ENCODE assay signal across 17 cellular contexts in the genomic region with DNA sequence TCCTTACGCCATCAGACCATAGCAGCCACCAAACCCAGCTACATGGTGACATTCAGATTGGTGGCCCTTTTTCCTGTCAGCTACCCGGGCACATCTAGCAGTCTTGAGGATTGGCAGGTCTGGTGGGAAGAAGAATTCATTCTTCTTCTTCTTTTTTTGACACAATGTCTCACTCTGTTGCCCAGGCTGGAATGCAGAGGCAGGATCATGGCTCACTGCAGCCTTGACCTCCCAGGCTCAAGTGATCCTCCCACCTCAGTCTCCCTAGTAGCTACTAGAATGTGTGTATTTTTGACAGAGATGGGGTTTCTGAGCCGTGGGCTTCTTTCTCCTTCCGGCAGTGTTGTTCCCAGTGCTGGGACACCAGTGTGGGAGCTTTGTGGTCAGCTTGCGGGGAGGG. TPM values are rescaled to one million over a fixed set of nuclear protein-coding genes. Genes with fewer than 3 reads are reported as not detected.
DNase-seq lines count a peak whose midpoint lies in the region; ATAC-seq lines count a peak whose summit lies in the region.
"Had no signal": no experiment of that assay in that cellular context is flagged by ENCODE, and none has a peak within 500 bp of the region (broad histone marks: within the 10 kb centered on the region; RNA-seq: fewer than 3 reads in every experiment).

No MANE protein-coding gene starts in this region.

- peaks cover 0 to 40% (median 4%) of the 10 kb centered on the region in 3 experiments for H3K36me3 ChIP-seq in naive thymus-derived CD4-positive, alpha-beta T cell (ENCODE audit: control insufficient read depth in 2 of 3, insufficient read depth in 3 of 3, low read length in 3 of 3)
- H3K36me3 ChIP-seq: colonic mucosa had no signal

- POLR2A ChIA-PET in naive thymus-derived CD4-positive, alpha-beta T cell (lab: Charles Lee): interaction anchor here (1.3 to 2.7 kb wide), 2 partner anchors 8 to 10 kb away, joined by 3 to 8 read pairs; no protein-coding TSS in a partner anchor

- no peaks in the 10 kb centered on the region for H3K9me3 Mint-ChIP-seq in activated naive CD8-positive, alpha-beta T cell (ENCODE audit: low read depth)
- no peaks in the 10 kb centered on the region for H3K9me3 Mint-ChIP-seq in activated naive CD8-positive, alpha-beta T cell treated with anti-CD3 and anti-CD28 coated beads for 36 hours
- no peaks in the 10 kb centered on the region for H3K9me3 Mint-ChIP-seq in naive thymus-derived CD4-positive, alpha-beta T cell

- peaks cover 62% of the 10 kb centered on the region for H3K4me1 Mint-ChIP-seq in activated naive CD8-positive, alpha-beta T cell (ENCODE audit: low read depth)
- peaks cover 51% of the 10 kb centered on the region for H3K4me1 Mint-ChIP-seq in activated naive CD8-positive, alpha-beta T cell treated with anti-CD3 and anti-CD28 coated beads for 36 hours
- H3K4me1 Mint-ChIP-seq in T-helper 17 cell: peaks cover 43% of the 10 kb centered on the region
- peaks cover 39 to 70% (median 64%) of the 10 kb centered on the region in 7 donors for H3K4me1 Mint-ChIP-seq in naive thymus-derived CD4-positive, alpha-beta T cell

- no peak for DNase-seq in activated naive CD8-positive, alpha-beta T cell treated with anti-CD3 and anti-CD28 coated beads for 36 hours
- DNase-seq in T-helper 17 cell: no peak
- DNase-seq in naive thymus-derived CD4-positive, alpha-beta T cell: no peak
- DNase-seq in NCI-H69 (lab: John Stamatoyannopoulos, UW): no peak
- no peak for DNase-seq in cortex of kidney (lab: John Stamatoyannopoulos, UW)
- DNase-seq: colonic mucosa, GF-D8, H7, retina, SIG-M5 had no signal

- peak overlapping the region; percentile 97 for H3K4me3 Mint-ChIP-seq in activated naive CD8-positive, alpha-beta T cell
- no peak overlapping the region for H3K4me3 Mint-ChIP-seq in activated naive CD8-positive, alpha-beta T cell treated with anti-CD3 and anti-CD28 coated beads for 36 hours
- no peak overlapping the region for H3K4me3 Mint-ChIP-seq in T-helper 17 cell
- H3K4me3 Mint-ChIP-seq in naive thymus-derived CD4-positive, alpha-beta T cell: peak overlapping the region in 5 of 10 donors; percentile 29 to 95 (median 61)

- H3K9me3 ChIP-seq in T-helper 17 cell (ENCODE audit: control insufficient read depth, low read length, poor library complexity, severe bottlenecking): no peaks in the 10 kb centered on the region
- H3K9me3 ChIP-seq in naive thymus-derived CD4-positive, alpha-beta T cell (ENCODE audit: control insufficient read depth in 2 of 3, low read length in 3 of 3): no peaks in the 10 kb centered on the region
- H3K9me3 ChIP-seq: colonic mucosa had no signal

- H3K36me3 Mint-ChIP-seq in activated naive CD8-positive, alpha-beta T cell: peaks cover 6% of the 10 kb centered on the region
- H3K36me3 Mint-ChIP-seq in activated naive CD8-positive, alpha-beta T cell treated with anti-CD3 and anti-CD28 coated beads for 36 hours: peaks cover 16% of the 10 kb centered on the region
- peaks cover 3% of the 10 kb centered on the region for H3K36me3 Mint-ChIP-seq in T-helper 17 cell (ENCODE audit: low read depth)
- peaks cover 0 to 5% (median 0%) of the 10 kb centered on the region in 5 donors for H3K36me3 Mint-ChIP-seq in naive thymus-derived CD4-positive, alpha-beta T cell

- no peaks in the 10 kb centered on the region for H3K27me3 Mint-ChIP-seq in activated naive CD8-positive, alpha-beta T cell
- H3K27me3 Mint-ChIP-seq in activated naive CD8-positive, alpha-beta T cell treated with anti-CD3 and anti-CD28 coated beads for 36 hours: peaks cover 2% of the 10 kb centered on the region
- no peaks in the 10 kb centered on the region for H3K27me3 Mint-ChIP-seq in T-helper 17 cell
- no peaks in the 10 kb centered on the region for H3K27me3 Mint-ChIP-seq in naive thymus-derived CD4-positive, alpha-beta T cell

- H3K4me3 ChIP-seq in naive thymus-derived CD4-positive, alpha-beta T cell (ENCODE audit: low read length): no peak overlapping the region
- H3K4me3 ChIP-seq: colonic mucosa, lung had no signal

- CTCF ChIA-PET in naive thymus-derived CD4-positive, alpha-beta T cell (lab: Charles Lee): interaction anchor here (0.6 to 1.9 kb wide), 2 partner anchors 272 to 490 kb away, joined by 5 to 6 read pairs; no protein-coding TSS in a partner anchor

- H3K27ac Mint-ChIP-seq in activated naive CD8-positive, alpha-beta T cell: peak overlapping the region; percentile 46
- H3K27ac Mint-ChIP-seq in activated naive CD8-positive, alpha-beta T cell treated with anti-CD3 and anti-CD28 coated beads for 36 hours: no peak overlapping the region
- peak overlapping the region; percentile 86 for H3K27ac Mint-ChIP-seq in T-helper 17 cell
- H3K27ac Mint-ChIP-seq in naive thymus-derived CD4-positive, alpha-beta T cell: peak overlapping the region in 6 of 9 donors; percentile 13 to 94 (median 72)

- intact Hi-C loops in naive thymus-derived CD4-positive, alpha-beta T cell (cut with micrococcal nuclease): loop anchor here (5.0 to 10.0 kb wide), 5 partner anchors 163 to 258 kb away; a partner anchor contains a TSS

- peaks cover 27 to 39% of the 10 kb centered on the region in 2 donors for H3K4me1 ChIP-seq in naive thymus-derived CD4-positive, alpha-beta T cell (ENCODE audit: control insufficient read depth in 2 of 2, insufficient read depth in 2 of 2, low read length in 2 of 2)

- H3K27me3 ChIP-seq in naive thymus-derived CD4-positive, alpha-beta T cell (ENCODE audit: control insufficient read depth in 2 of 2, insufficient read depth in 2 of 2, low read length in 2 of 2): no peaks in the 10 kb centered on the region
- H3K27me3 ChIP-seq: colonic mucosa had no signal

- H3K27ac ChIP-seq in naive thymus-derived CD4-positive, alpha-beta T cell (ENCODE audit: low read depth, low read length): no peak overlapping the region
- H3K27ac ChIP-seq: colonic mucosa had no signal

- ATAC-seq in T-helper 17 cell (no peak), GM18502 (IDR thresholded peaks at IDR 0.05; ENCODE audit: poor library complexity, unreplicated experiment) (no peak), GM18868 (IDR thresholded peaks at IDR 0.05; ENCODE audit: unreplicated experiment) (no peak)
- no peak for ATAC-seq in naive thymus-derived CD4-positive, alpha-beta T cell

RNA-seq across cellular contexts. Expression of a gene that starts 3.3 kb away (rescaled TPM):
- total RNA-seq in activated naive CD8-positive, alpha-beta T cell treated with anti-CD3 and anti-CD28 coated beads for 36 hours: 10 to 100 TPM; 78.8 to 79.4 TPM
- 10 to 100 TPM; 27.0 to 27.8 TPM for total RNA-seq in T-helper 17 cell
- total RNA-seq in naive thymus-derived CD4-positive, alpha-beta T cell: 10 to 100 TPM; 31.0 to 50.1 (median 34.2) TPM
- polyA plus RNA-seq in naive thymus-derived CD4-positive, alpha-beta T cell: 10 to 100 TPM; 49.0 to 58.9 TPM

RNA-seq across cellular contexts. Expression of a gene that starts 8.3 kb away (rescaled TPM):
- not detected for total RNA-seq in activated naive CD8-positive, alpha-beta T cell treated with anti-CD3 and anti-CD28 coated beads for 36 hours
- total RNA-seq in T-helper 17 cell: not detected
- not detected for total RNA-seq in naive thymus-derived CD4-positive, alpha-beta T cell
- polyA plus RNA-seq in naive thymus-derived CD4-positive, alpha-beta T cell: not detected
- total RNA-seq: colonic mucosa, H7, HT-29, M059J had no signal
- polyA plus RNA-seq: lung, neural cell had no signal

RNA-seq across cellular contexts. Expression of a gene that starts 12.7 kb away (rescaled TPM):
- 10 to 100 TPM; 24.9 to 25.1 TPM for total RNA-seq in activated naive CD8-positive, alpha-beta T cell treated with anti-CD3 and anti-CD28 coated beads for 36 hours
- 10 to 100 TPM; 21.9 to 28.7 TPM for total RNA-seq in T-helper 17 cell
- total RNA-seq in naive thymus-derived CD4-positive, alpha-beta T cell: 10 to 100 TPM; 25.0 to 33.2 (median 28.1) TPM
- 10 to 100 TPM; 18.5 to 40.9 TPM for polyA plus RNA-seq in naive thymus-derived CD4-positive, alpha-beta T cell

RNA-seq across cellular contexts. Expression of a gene that starts 36.2 kb away (rescaled TPM):
- under 1 TPM; 0.66 to 0.76 TPM for total RNA-seq in activated naive CD8-positive, alpha-beta T cell treated with anti-CD3 and anti-CD28 coated beads for 36 hours
- total RNA-seq in T-helper 17 cell: not detected
- total RNA-seq in naive thymus-derived CD4-positive, alpha-beta T cell: 1 to 10 TPM in 1 of 5 experiments, not detected in 4; 1.1 TPM
- not detected for polyA plus RNA-seq in naive thymus-derived CD4-positive, alpha-beta T cell
- total RNA-seq: HT-29 had no signal
- polyA plus RNA-seq: neural cell had no signal
